In genomic region chr15:43185161-43186002, GRCh38 we compare ENCODE assay signal across 8 cellular contexts.
DNase-seq lines count a peak whose midpoint lies in the region; ATAC-seq and TF ChIP-seq lines count a peak whose summit lies in the region.

CCNDBP1 (plus strand) TSS chr15:43185403; CDS start chr15:43185499, 96 bp downstream.

- no peaks in the 10 kb centered on the region for H3K9me3 Mint-ChIP-seq in central memory CD8-positive, alpha-beta T cell

- peak within 1 kb of the TSS; percentile 90 for H3K4me3 Mint-ChIP-seq in central memory CD8-positive, alpha-beta T cell

- DNase-seq in AG10803 (ENCODE audit: low read depth) = peak; percentile 84
- DNase-seq in NCI-H446 treated with DMSO at 0.1 percent for 48 hours (lab: John Stamatoyannopoulos, UW) = peak; percentile 45
- DNase-seq in activated CD4-positive, CD25-positive, alpha-beta regulatory T cell treated with anti-CD3 and anti-CD28 coated beads, Interleukin-2, amount 50 U/mL, for 16 hours (ENCODE audit: low read depth, low spot score) = peak; percentile 75
- peak; percentile 74 to 84 for DNase-seq in central memory CD8-positive, alpha-beta T cell (ENCODE audit: low spot score in 2 of 2)
- peak; percentile 81 for DNase-seq in iris pigment epithelial cell (ENCODE audit: low read depth)
- peak; percentile 84 to 92 (median 88) for DNase-seq in stimulated activated CD4-positive, alpha-beta T cell treated with anti-CD3 and anti-CD28 coated beads, Interleukin-12 subunit alpha, Interleukin-12 subunit beta, amount 100 ng/mL, for 48 hours (ENCODE audit: low read depth in 2 of 3, low spot score in 1 of 3)

- H3K4me1 Mint-ChIP-seq in central memory CD8-positive, alpha-beta T cell = peaks cover 40% of the 10 kb centered on the region

- TF ChIP-seq CTCF in AG10803 (conservative IDR thresholded peaks at IDR 0.05; ENCODE audit: low read length) = peak; percentile 52

- peak within 1 kb of the TSS; percentile 89 for H3K4me3 ChIP-seq in AG10803 (ENCODE audit: low read length)

- H3K27ac Mint-ChIP-seq in central memory CD8-positive, alpha-beta T cell (ENCODE audit: low read depth) = peak within 1 kb of the TSS; percentile 96

- ATAC-seq in GM18870 (IDR thresholded peaks at IDR 0.05; ENCODE audit: unreplicated experiment) (peak; percentile 67), HG03108 (IDR thresholded peaks at IDR 0.05; ENCODE audit: unreplicated experiment) (peak; percentile 90)
- ATAC-seq in central memory CD8-positive, alpha-beta T cell (replicated peaks; ENCODE audit: extremely low read depth, poor library complexity, severe bottlenecking) = peak; percentile 87

- H3K36me3 Mint-ChIP-seq in central memory CD8-positive, alpha-beta T cell (ENCODE audit: insufficient read depth) = peaks cover 37% of the 10 kb centered on the region

- H3K27me3 Mint-ChIP-seq in central memory CD8-positive, alpha-beta T cell = no peaks in the 10 kb centered on the region

Comparison
In these comparisons a context has a peak if more than half of its experiments do, and no peak if none do; other contexts are left out.
1. Peak in every context shown above with its lines: DNase-seq, ATAC-seq and H3K4me3 ChIP-seq.